ENCODE assay signal across 8 cellular contexts in the genomic region with DNA sequence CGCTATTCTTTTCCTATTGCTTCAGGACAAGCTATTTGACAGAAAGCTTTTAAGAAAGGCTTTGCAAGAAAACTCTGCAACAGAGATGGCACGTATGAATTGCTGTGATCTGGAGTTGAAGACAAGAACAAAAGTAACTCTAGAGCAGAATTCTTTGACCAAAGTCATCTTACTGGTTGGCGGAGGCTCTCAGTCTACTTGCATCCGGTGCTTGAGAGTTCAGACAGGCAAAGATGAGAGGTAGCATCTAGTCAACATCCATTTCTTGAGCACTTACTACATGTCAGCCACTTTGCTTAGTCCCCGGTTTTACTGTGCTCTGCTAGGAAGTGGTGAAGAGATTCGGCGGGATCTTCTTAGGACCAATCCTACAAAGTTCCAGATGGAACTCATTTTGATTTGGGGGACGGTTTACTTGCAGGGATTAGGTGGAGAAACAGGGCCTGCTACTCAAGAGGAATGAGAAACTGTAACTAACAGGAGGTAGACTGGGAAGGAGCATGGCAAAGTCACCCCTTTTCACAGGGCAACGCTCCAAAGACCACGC. TPM values are rescaled to one million over a fixed set of nuclear protein-coding genes. Genes with fewer than 3 reads are reported as not detected.
DNase-seq lines count a peak whose midpoint lies in the region; ATAC-seq and TF ChIP-seq lines count a peak whose summit lies in the region.

No MANE protein-coding gene starts in this region.

- H3K27ac ChIP-seq in urinary bladder (ENCODE audit: low read depth) = peak overlapping the region; percentile 100

- TF ChIP-seq CTCF in MCF 10A (IDR thresholded peaks at IDR 0.05; ENCODE audit: unreplicated experiment) = no peak
- no peak for TF ChIP-seq CTCF in GM13977 (IDR thresholded peaks at IDR 0.05; ENCODE audit: extremely low read depth, insufficient read depth, missing control alignments)

- BruUV-seq in MCF 10A (replicated peaks; lab: Mats Ljungman, UMichigan) = TSS peak; percentile 66

- 57% methylated on average over 10 of the region's 10 CpGs for WGBS in urinary bladder

- intact Hi-C loops in MCF 10A (cut with micrococcal nuclease) = loop anchor here (5.0 kb wide), 1 partner anchor 347 kb away; no protein-coding TSS in a partner anchor

- H3K27me3 Mint-ChIP-seq in MCF 10A (ENCODE audit: insufficient read depth, unreplicated experiment) = no peaks in the 10 kb centered on the region
- no peaks in the 10 kb centered on the region for H3K27me3 Mint-ChIP-seq in memory B cell

- in situ Hi-C loops in GM13977 (cut with MboI; ENCODE audit: low pct_unique_long_range_greater_than_20kb, low sequenced_read_pairs, unreplicated experiment) = loop anchor here (25.0 kb wide), 1 partner anchor 453 kb away; no protein-coding TSS in a partner anchor

- peak overlapping the region; percentile 78 for H3K4me3 ChIP-seq in urinary bladder (ENCODE audit: low read depth, low read length)

- H3K36me3 Mint-ChIP-seq in MCF 10A (ENCODE audit: insufficient read depth, unreplicated experiment) = no peaks in the 10 kb centered on the region
- peaks cover 15% of the 10 kb centered on the region for H3K36me3 Mint-ChIP-seq in memory B cell

- H3K36me3 ChIP-seq in urinary bladder (ENCODE audit: insufficient read depth) = no peaks in the 10 kb centered on the region

- H3K9me3 Mint-ChIP-seq in MCF 10A (ENCODE audit: unreplicated experiment) (no peaks in the 10 kb centered on the region), memory B cell (peaks cover 4% of the 10 kb centered on the region)

- POLR2A ChIA-PET in MCF 10A (lab: Yijun Ruan, JAX) = interaction anchor here (1.0 to 3.7 kb wide), 13 partner anchors 11 to 684 kb away, joined by 3 to 53 read pairs (median 5); partner anchors contain the start of genes KLHL42 and MANSC4

- ATAC-seq in memory B cell (ENCODE audit: low read depth) (no peak), GM19328 (IDR thresholded peaks at IDR 0.05; ENCODE audit: unreplicated experiment) (no peak)

- H3K4me1 ChIP-seq in urinary bladder (ENCODE audit: insufficient read depth) = no peaks in the 10 kb centered on the region

- H3K4me1 Mint-ChIP-seq in MCF 10A (ENCODE audit: insufficient read depth, unreplicated experiment) (peaks cover 15% of the 10 kb centered on the region), memory B cell (peaks cover 18% of the 10 kb centered on the region)

- H3K27ac Mint-ChIP-seq in MCF 10A (ENCODE audit: low read depth, unreplicated experiment) = peak overlapping the region; percentile 98
- H3K27ac Mint-ChIP-seq in memory B cell = peak overlapping the region; percentile 100

- H3K4me3 Mint-ChIP-seq in MCF 10A (ENCODE audit: unreplicated experiment) = peak overlapping the region; percentile 94
- H3K4me3 Mint-ChIP-seq in memory B cell = peak overlapping the region; percentile 98

- DNase-seq in DMS53 treated with DMSO at 0.1 percent for 48 hours (lab: John Stamatoyannopoulos, UW; ENCODE audit: unreplicated experiment) (peak; percentile 84), NAMALWA (ENCODE audit: low spot score) (peak; percentile 58), MCF 10A (ENCODE audit: unreplicated experiment) (no peak), memory B cell (ENCODE audit: low spot score in 2 of 2) (peak; percentile 1 to 11), GM13977 (ENCODE audit: low spot score) (no peak), HPDE6-E6E7 (ENCODE audit: extremely low spot score) (no peak)

- CTCF ChIA-PET in MCF 10A (lab: Yijun Ruan, JAX) = interaction anchor here (0.7 kb wide), 1 partner anchor 220 kb away, joined by 3 read pairs; no protein-coding TSS in a partner anchor

RNA-seq across cellular contexts. Expression of gene CCDC91, which starts 0.4 kb away (rescaled TPM):
- 35.9 and 38.6 TPM in 2 replicates for total RNA-seq in MCF 10A (2022)
- total RNA-seq in urinary bladder = 53.5 TPM
- polyA plus RNA-seq in urinary bladder = 26.2 TPM

Comparison
In these comparisons a context has a peak if more than half of its experiments do, and no peak if none do; other contexts are left out.
1. DNase-seq: peak in DMS53 treated with DMSO at 0.1 percent for 48 hours (single experiment), NAMALWA (single experiment) and memory B cell (2 of 2); none in MCF 10A (single experiment), GM13977 (single experiment) and HPDE6-E6E7 (single experiment).